8 cellular contexts compared by ENCODE assay signal in the genomic region with DNA sequence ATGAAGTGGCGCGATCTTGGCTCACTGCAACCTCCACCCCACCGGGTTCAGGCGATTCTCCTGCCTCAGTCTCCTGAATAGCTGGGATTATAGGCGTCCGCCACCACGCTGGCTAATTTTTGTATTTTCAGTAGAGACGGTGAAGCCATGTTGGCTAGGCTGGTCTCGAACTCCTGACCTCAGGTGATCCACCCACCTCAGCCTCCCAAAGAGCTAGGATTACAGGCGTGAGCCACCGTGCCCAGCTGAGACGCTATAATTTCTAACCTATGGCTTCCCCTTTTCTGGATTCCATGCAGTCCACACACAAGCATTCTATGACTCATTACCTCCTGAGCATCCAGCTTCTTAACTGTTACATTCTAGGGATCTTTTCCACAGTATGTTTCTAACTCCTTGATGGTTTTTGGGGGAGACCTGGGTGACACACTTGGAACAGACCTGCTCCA. TPM values are rescaled to one million over a fixed set of nuclear protein-coding genes. Genes with fewer than 3 reads are reported as not detected.
DNase-seq lines count a peak whose midpoint lies in the region; ATAC-seq and TF ChIP-seq lines count a peak whose summit lies in the region.

No MANE protein-coding gene starts in this region.

- no peaks in the 10 kb centered on the region for H3K9me3 ChIP-seq in esophagus (ENCODE audit: control insufficient read depth in 2 of 2, insufficient read depth in 1 of 2, low read depth in 1 of 2, low read length in 1 of 2)

- no peaks in the 10 kb centered on the region for H3K27me3 ChIP-seq in esophagus (ENCODE audit: control insufficient read depth in 1 of 2, insufficient read depth in 2 of 2, low read length in 2 of 2)

- ATAC-seq in HG03175 (IDR thresholded peaks at IDR 0.05; ENCODE audit: unreplicated experiment) = no peak
- ATAC-seq in GM18867 (IDR thresholded peaks at IDR 0.05; ENCODE audit: unreplicated experiment) = no peak
- no peak for ATAC-seq in GM18498 (IDR thresholded peaks at IDR 0.05; ENCODE audit: unreplicated experiment)

- POLR2A ChIA-PET in RWPE1 (lab: Yijun Ruan, JAX; ENCODE audit: low non-redundant PET) = interaction anchor here (0.6 to 2.6 kb wide), 4 partner anchors 11 to 987 kb away, joined by 3 to 10 read pairs (median 8); no protein-coding TSS in a partner anchor

- H3K27ac ChIP-seq in RWPE1 = peak overlapping the region; percentile 97
- peak overlapping the region; percentile 74 to 75 for H3K27ac ChIP-seq in esophagus (ENCODE audit: low read depth in 2 of 2, low read length in 1 of 2)

- TF ChIP-seq CTCF in RWPE1 (conservative IDR thresholded peaks at IDR 0.05; ENCODE audit: low read depth) (no peak), retinal pigment epithelial cell (conservative IDR thresholded peaks at IDR 0.05; ENCODE audit: low read depth, low read length) (no peak)

- H3K4me1 ChIP-seq in esophagus (ENCODE audit: control insufficient read depth in 2 of 2, insufficient read depth in 2 of 2, low read length in 1 of 2) = peaks cover 3 to 5% of the 10 kb centered on the region in 2 donors

- peak; percentile 77 for DNase-seq in H4 (ENCODE audit: low spot score)
- DNase-seq in RWPE1 (ENCODE audit: low spot score) = peak; percentile 74
- DNase-seq in retinal pigment epithelial cell (ENCODE audit: low read depth) = peak; percentile 89
- DNase-seq in ureter (ENCODE audit: low spot score) = no peak

- H3K4me3 ChIP-seq in esophagus (ENCODE audit: low read depth in 1 of 2, low read length in 2 of 2) (no peak overlapping the region), retinal pigment epithelial cell (ENCODE audit: low read length) (no peak overlapping the region)

- H3K36me3 ChIP-seq in esophagus (ENCODE audit: control insufficient read depth in 2 of 2, insufficient read depth in 2 of 2, low read length in 1 of 2) = peaks cover 0 to 3% of the 10 kb centered on the region in 2 donors

- CTCF ChIA-PET in RWPE1 (lab: Yijun Ruan, JAX) = interaction anchor here (0.7 to 2.8 kb wide), 2 partner anchors 33 to 61 kb away, joined by 5 to 8 read pairs; no protein-coding TSS in a partner anchor

- 79 to 80% methylated on average over 12 of the region's 12 CpGs for WGBS in esophagus, 2 donors

RNA-seq across cellular contexts. Expression of a gene that starts 11.9 kb away (rescaled TPM):
- total RNA-seq in H4 (2014; rRNA removed; shearing (Covaris generic)) = 61.6 and 90.1 TPM in 2 replicates
- 10 to 100 TPM; 33.7 to 52.7 TPM for polyA plus RNA-seq in esophagus
- 55.2 TPM for total RNA-seq in ureter

RNA-seq across cellular contexts. Expression of a gene that starts 53.6 kb away (rescaled TPM):
- 4,471 and 5,260 TPM in 2 replicates for total RNA-seq in H4 (2014; rRNA removed; shearing (Covaris generic))
- 1,000 to 10,000 TPM; 1,127 to 2,184 TPM for polyA plus RNA-seq in esophagus
- 1,066 TPM for total RNA-seq in ureter
